Comparison of ENCODE assay signal across 12 cellular contexts in genomic region chr17:49224997-49225337, GRCh38. TPM values are rescaled to one million over a fixed set of nuclear protein-coding genes. Genes with fewer than 3 reads are reported as not detected.
DNase-seq lines count a peak whose midpoint lies in the region; ATAC-seq, FAIRE-seq and TF ChIP-seq lines count a peak whose summit lies in the region.
"Had no signal": no experiment of that assay in that cellular context is flagged by ENCODE, and none has a peak within 500 bp of the region (broad histone marks: within the 10 kb centered on the region; RNA-seq: fewer than 3 reads in every experiment).

No MANE protein-coding gene starts in this region.

- peaks cover 0 to 8% (median 6%) of the 10 kb centered on the region in 4 experiments; a peak in 3 of 7 replicates for H3K4me1 ChIP-seq in H1 (replicated peaks in 1 of 4; ENCODE audit: control insufficient read depth in 3 of 4, insufficient read depth in 4 of 4, low read length in 3 of 4)
- peaks cover 60 to 71% of the 10 kb centered on the region in 2 experiments for H3K4me1 ChIP-seq in neutrophil (ENCODE audit: control insufficient read depth in 1 of 2, insufficient read depth in 1 of 2, low read depth in 1 of 2, low read length in 1 of 2)
- peaks cover 3 to 20% of the 10 kb centered on the region in 2 donors for H3K4me1 ChIP-seq in gastrocnemius medialis

- H3K9me3 Mint-ChIP-seq in T-helper 1 cell treated with Interleukin-12 subunit alpha and Interleukin-12 subunit beta and Interleukin-4 antibody, amounts not matched to agents 30 μg/mL and 1 μg/mL, for 36 hours: no peaks in the 10 kb centered on the region
- no peaks in the 10 kb centered on the region for H3K9me3 Mint-ChIP-seq in IgD-negative memory B cell

- no peak for FAIRE-seq in H1 (lab: Jason Lieb, UNC)

- intact Hi-C loops in gastrocnemius medialis (cut with DNase I; ENCODE audit: low total_unique reads): no loop called here

- H3K36me3 ChIP-seq in H1 (ENCODE audit: control insufficient read depth in 2 of 4, insufficient read depth in 4 of 4, low read length in 3 of 4): no peaks in the 10 kb centered on the region
- peaks cover 60% of the 10 kb centered on the region for H3K36me3 ChIP-seq in neutrophil
- no peaks in the 10 kb centered on the region for H3K36me3 ChIP-seq in gastrocnemius medialis

- H3K9me3 ChIP-seq in H1 (ENCODE audit: insufficient read depth in 2 of 2, low read depth in 1 of 2, low read length in 1 of 2) (no peaks in the 10 kb centered on the region), neutrophil (no peaks in the 10 kb centered on the region), gastrocnemius medialis (no peaks in the 10 kb centered on the region)

- peaks cover 19% of the 10 kb centered on the region; the same call in 1 of the 2 replicates for H3K23me2 ChIP-seq in H1 (ENCODE audit: low read depth, low read length)

- peaks cover 22 to 65% (median 52%) of the 10 kb centered on the region in 4 experiments for H3K27me3 ChIP-seq in H1 (replicated peaks in 1 of 4; ENCODE audit: control insufficient read depth in 3 of 4, extremely low read depth in 1 of 4, insufficient read depth in 3 of 4, low read length in 3 of 4)
- peaks cover 58% of the 10 kb centered on the region for H3K27me3 ChIP-seq in neutrophil
- H3K27me3 ChIP-seq in gastrocnemius medialis: peaks cover 14 to 24% (median 24%) of the 10 kb centered on the region in 3 donors

- H4K20me1 ChIP-seq in H1 (replicated peaks in 1 of 2; ENCODE audit: control insufficient read depth in 1 of 2, insufficient read depth in 2 of 2, low read length in 2 of 2): peaks cover 0 to 3% of the 10 kb centered on the region in 2 experiments

- peak overlapping the region; percentile 81; the same call in 1 of the 2 replicates for H2BK15ac ChIP-seq in H1 (ENCODE audit: low read length)

- no peak for TF ChIP-seq RAD21 in H1 (IDR thresholded peaks at IDR 0.05 in 1 of 2, conservative IDR thresholded peaks at IDR 0.05 in 1 of 2; ENCODE audit: low read depth in 2 of 2, low read length in 2 of 2)

- H2BK120ac ChIP-seq in H1 (replicated peaks; ENCODE audit: low read depth, low read length): no peak overlapping the region

- H3K14ac ChIP-seq in H1 (ENCODE audit: insufficient read length): no peak overlapping the region

- H3K27ac ChIP-seq in H1 (ENCODE audit: low read depth, low read length) (no peak overlapping the region), neutrophil (peak overlapping the region; percentile 58), gastrocnemius medialis (no peak overlapping the region)
- H3K27ac ChIP-seq: SK-N-MC had no signal

- H3K9ac ChIP-seq in H1 (replicated peaks in 1 of 4; ENCODE audit: extremely low read depth in 1 of 4, low read depth in 3 of 4, low read length in 3 of 4): peak overlapping the region in 2 of 4 experiments; percentile 45 to 52; a peak in 1 of 7 replicates

- POLR2A ChIA-PET in H1 (lab: Charles Lee; ENCODE audit: partially characterized antibody): interaction anchor here (1.9 to 2.6 kb wide), 2 partner anchors 15 to 32 kb away, joined by 7 to 13 read pairs; no protein-coding TSS in a partner anchor

- WGBS in H1 (ENCODE audit: extremely low coverage in 1 of 2, insufficient coverage in 1 of 2, insufficient read length in 1 of 2, insufficient replicate concordance in 2 of 2, low coverage in 1 of 2, low lambda C conversion rate in 2 of 2, missing lambda C conversion rate in 1 of 2), 2 experiments: 47% methylated on average over 3 of the region's 11 CpGs; no CpG with 5 or more reads in 1 of the 2 experiments

- H3K23ac ChIP-seq in H1 (ENCODE audit: insufficient read length): no peak overlapping the region

- no peak overlapping the region for H2BK5ac ChIP-seq in H1 (ENCODE audit: low read depth, low read length)

- H2BK12ac ChIP-seq in H1 (ENCODE audit: low read depth, low read length): peak overlapping the region; percentile 90; the same call in 1 of the 2 replicates

- no peak overlapping the region for H3K56ac ChIP-seq in H1 (replicated peaks; ENCODE audit: insufficient read length, low read depth, low read length)

- H3K4ac ChIP-seq in H1 (replicated peaks; ENCODE audit: insufficient read length, low read depth, low read length): no peak overlapping the region

- H2BK20ac ChIP-seq in H1 (ENCODE audit: low read length): 0 out of 2 replicates have a peak overlapping the region, but pooled peaks have one; percentile 61

- H3K4me1 Mint-ChIP-seq in T-helper 1 cell treated with Interleukin-12 subunit alpha and Interleukin-12 subunit beta and Interleukin-4 antibody, amounts not matched to agents 30 μg/mL and 1 μg/mL, for 36 hours (ENCODE audit: low read depth): peaks cover 34% of the 10 kb centered on the region
- peaks cover 15 to 19% (median 18%) of the 10 kb centered on the region in 3 donors for H3K4me1 Mint-ChIP-seq in IgD-negative memory B cell

- peak overlapping the region; percentile 66; the same call in 1 of the 2 replicates for H2AFZ ChIP-seq in H1 (ENCODE audit: low read length)

- H4K8ac ChIP-seq in H1 (ENCODE audit: extremely low read depth, insufficient read depth, low read length): 0 out of 2 replicates have a peak overlapping the region, but pooled peaks have one; percentile 87

- peak overlapping the region; percentile 34 to 63 (median 55) for H3K4me3 ChIP-seq in H1 (ENCODE audit: extremely low read depth in 1 of 4, insufficient read depth in 2 of 4, low read depth in 3 of 4, low read length in 4 of 4)
- peak overlapping the region; percentile 44 to 61 for H3K4me3 ChIP-seq in neutrophil (ENCODE audit: low read depth in 1 of 2, low read length in 1 of 2)
- no peak overlapping the region for H3K4me3 ChIP-seq in gastrocnemius medialis
- H3K4me3 ChIP-seq: SK-N-MC had no signal

- peak overlapping the region; percentile 78 to 95 for H3K4me2 ChIP-seq in H1 (ENCODE audit: insufficient read depth in 1 of 2, low read depth in 2 of 2, low read length in 2 of 2)

- H3K79me2 ChIP-seq in H1 (ENCODE audit: control insufficient read depth in 1 of 2, insufficient read depth in 2 of 2, low read length in 2 of 2): no peaks in the 10 kb centered on the region

- H3K36me3 Mint-ChIP-seq in T-helper 1 cell treated with Interleukin-12 subunit alpha and Interleukin-12 subunit beta and Interleukin-4 antibody, amounts not matched to agents 30 μg/mL and 1 μg/mL, for 36 hours (ENCODE audit: low read depth): peaks cover 33% of the 10 kb centered on the region
- peaks cover 5% of the 10 kb centered on the region for H3K36me3 Mint-ChIP-seq in IgD-negative memory B cell

- peak overlapping the region; percentile 68; the same call in 1 of the 2 replicates for H3K18ac ChIP-seq in H1 (ENCODE audit: extremely low read depth, low read length)

- TF ChIP-seq EP300 in H1 (IDR thresholded peaks at IDR 0.05; ENCODE audit: borderline replicate concordance in 1 of 2, low read depth in 2 of 2, low read length in 2 of 2): no peak

- no peak overlapping the region for H3K27ac Mint-ChIP-seq in T-helper 1 cell treated with Interleukin-12 subunit alpha and Interleukin-12 subunit beta and Interleukin-4 antibody, amounts not matched to agents 30 μg/mL and 1 μg/mL, for 36 hours
- peak overlapping the region in 1 of 3 donors; percentile 10 for H3K27ac Mint-ChIP-seq in IgD-negative memory B cell

- no peak for TF ChIP-seq CTCF in H1 (IDR thresholded peaks at IDR 0.05; ENCODE audit: control extremely low read depth in 1 of 3, insufficient read depth in 1 of 3, low read depth in 1 of 3, low read length in 3 of 3)
- no peak for TF ChIP-seq CTCF in neutrophil (IDR thresholded peaks at IDR 0.05)
- no peak for TF ChIP-seq CTCF in omental fat pad (IDR thresholded peaks at IDR 0.05)
- TF ChIP-seq CTCF in gastrocnemius medialis (IDR thresholded peaks at IDR 0.05 in 4 of 5, conservative IDR thresholded peaks at IDR 0.05 in 1 of 5): no peak

- no peak for DNase-seq in T-helper 1 cell
- no peak for DNase-seq in H1 (ENCODE audit: low read depth in 1 of 2, low spot score in 2 of 2)
- DNase-seq in omental fat pad (ENCODE audit: low spot score): no peak
- DNase-seq in gastrocnemius medialis: no peak
- DNase-seq in OCI-M1 (lab: John Stamatoyannopoulos, UW): no peak
- DNase-seq: hippocampal formation, NCI-H526 treated with DMSO at 0.1 percent for 48 hours had no signal

- H4K91ac ChIP-seq in H1 (replicated peaks; ENCODE audit: insufficient read length, low read length): peak overlapping the region; percentile 29

- CTCF ChIA-PET in H1 (lab: Charles Lee; ENCODE audit: partially characterized antibody): interaction anchor here (0.6 to 6.5 kb wide), 13 partner anchors 10 to 332 kb away, joined by 3 to 43 read pairs (median 4); no protein-coding TSS in a partner anchor

- peaks cover 36% of the 10 kb centered on the region for H3K27me3 Mint-ChIP-seq in T-helper 1 cell treated with Interleukin-12 subunit alpha and Interleukin-12 subunit beta and Interleukin-4 antibody, amounts not matched to agents 30 μg/mL and 1 μg/mL, for 36 hours (ENCODE audit: low read depth)
- peaks cover 18% of the 10 kb centered on the region for H3K27me3 Mint-ChIP-seq in IgD-negative memory B cell

- in situ Hi-C loops in gastrocnemius medialis (cut with MboI; ENCODE audit: low sequenced_read_pairs in 4 of 4): loop anchor here in 1 of 4 donors (5.0 kb wide), 1 partner anchor 43 kb away; no protein-coding TSS in a partner anchor

- TF ChIP-seq POLR2A in H1 (IDR thresholded peaks at IDR 0.05; ENCODE audit: control extremely low read depth in 1 of 2, low read depth in 2 of 2, low read length in 2 of 2) (no peak), gastrocnemius medialis (IDR thresholded peaks at IDR 0.05) (no peak)

- H3K79me1 ChIP-seq in H1 (ENCODE audit: low read depth, low read length): no peaks in the 10 kb centered on the region

- no peak for ATAC-seq in omental fat pad (ENCODE audit: low FRiP score)
- ATAC-seq in gastrocnemius medialis: no peak

- peak overlapping the region; percentile 59 for H3K4me3 Mint-ChIP-seq in T-helper 1 cell treated with Interleukin-12 subunit alpha and Interleukin-12 subunit beta and Interleukin-4 antibody, amounts not matched to agents 30 μg/mL and 1 μg/mL, for 36 hours
- H3K4me3 Mint-ChIP-seq in IgD-negative memory B cell: peak overlapping the region; percentile 64 to 93 (median 76)

- no peak overlapping the region for H4K5ac ChIP-seq in H1 (ENCODE audit: insufficient read length, low read depth, low read length)

- 0 out of 2 replicates have a peak overlapping the region, but pooled peaks have one; percentile 75 for H2AK5ac ChIP-seq in H1 (ENCODE audit: low read depth, low read length)

RNA-seq across cellular contexts. Expression of gene PHOSPHO1, which starts 5.6 kb away (rescaled TPM):
- polyA plus RNA-seq in IgD-negative memory B cell (1.0 TPM), H1 (2011; rRNA removed) (0.45 and 1.2 TPM in 2 replicates)
- 0.34 and 0.73 TPM in 2 replicates for total RNA-seq in H1 (2021; fragmentation: NEBNext Ultra II Directional; extraction: Animal tissue kit (Norgen Biotek cat#: 25700))
- 0.49 TPM for polyA plus RNA-seq in H1 (2011; cell fraction: cytosol; rRNA removed)
- polyA plus RNA-seq in H1 (2011; cell fraction: nucleus; rRNA removed): 1.3 TPM
- polyA plus RNA-seq in H1 (2012, experiment 1 of 2): 0.32 to 0.56 TPM (median 0.43 TPM) in 4 replicates
- 0.88 TPM for polyA plus RNA-seq in H1 (2012, experiment 2 of 2)
- 0.57 TPM for polyA plus RNA-seq in H1 (2013, experiment 1 of 2)
- 0.61 TPM for polyA plus RNA-seq in H1 (2013, experiment 2 of 2)
- polyA minus RNA-seq in H1 (2011; rRNA and poly(A)+ RNA removed): 0.39 and 0.73 TPM in 2 replicates
- polyA minus RNA-seq in H1 (2011; cell fraction: cytosol; rRNA and poly(A)+ RNA removed): 1.4 TPM
- polyA minus RNA-seq in H1 (2011; cell fraction: nucleus; rRNA and poly(A)+ RNA removed): 1.8 TPM
- total RNA-seq in omental fat pad (10 to 100 TPM in 1 of 4 donors, under 1 TPM in 2, not detected in 1; 0.60 to 11.2 (median 0.94) TPM), gastrocnemius medialis (1 to 10 TPM in 3 of 4 donors, not detected in 1; 1.0 to 3.7 (median 2.1) TPM)

RNA-seq across cellular contexts. Expression of gene ABI3, which starts 14.5 kb away (rescaled TPM):
- polyA plus RNA-seq in IgD-negative memory B cell: 34.2 TPM
- 1.1 and 1.3 TPM in 2 replicates for total RNA-seq in H1 (2021; fragmentation: NEBNext Ultra II Directional; extraction: Animal tissue kit (Norgen Biotek cat#: 25700))
- polyA plus RNA-seq in H1 (2011; rRNA removed): 2.5 and 3.6 TPM in 2 replicates
- polyA plus RNA-seq in H1 (2011; cell fraction: cytosol; rRNA removed): 2.1 TPM
- 2.9 TPM for polyA plus RNA-seq in H1 (2011; cell fraction: nucleus; rRNA removed)
- polyA plus RNA-seq in H1 (2012, experiment 1 of 2): 0.54 to 1.8 TPM (median 1.5 TPM) in 4 replicates
- 1.7 TPM for polyA plus RNA-seq in H1 (2012, experiment 2 of 2)
- 1.4 TPM for polyA plus RNA-seq in H1 (2013, experiment 1 of 2)
- polyA plus RNA-seq in H1 (2013, experiment 2 of 2): 1.4 TPM
- polyA minus RNA-seq in H1 (2011; rRNA and poly(A)+ RNA removed): 1.3 and 3.8 TPM in 2 replicates
- polyA minus RNA-seq in H1 (2011; cell fraction: cytosol; rRNA and poly(A)+ RNA removed): 2.5 TPM
- 4.5 TPM for polyA minus RNA-seq in H1 (2011; cell fraction: nucleus; rRNA and poly(A)+ RNA removed)
- 1 to 10 TPM; 3.6 to 7.4 (median 5.4) TPM for total RNA-seq in omental fat pad
- 1 to 10 TPM; 1.2 to 2.6 (median 2.4) TPM for total RNA-seq in gastrocnemius medialis

RNA-seq across cellular contexts. Expression of gene GNGT2, which starts 14.6 kb away (rescaled TPM):
- polyA plus RNA-seq in IgD-negative memory B cell (10.3 TPM), H1 (2011; rRNA removed) (1.3 and 1.7 TPM in 2 replicates)
- 0.73 and 1.4 TPM in 2 replicates for total RNA-seq in H1 (2021; fragmentation: NEBNext Ultra II Directional; extraction: Animal tissue kit (Norgen Biotek cat#: 25700))
- 1.5 TPM for polyA plus RNA-seq in H1 (2011; cell fraction: cytosol; rRNA removed)
- 0.39 TPM for polyA plus RNA-seq in H1 (2011; cell fraction: nucleus; rRNA removed)
- polyA plus RNA-seq in H1 (2012, experiment 1 of 2): 1.1 to 1.6 TPM (median 1.3 TPM) in 4 replicates
- 1.9 TPM for polyA plus RNA-seq in H1 (2012, experiment 2 of 2)
- polyA plus RNA-seq in H1 (2013, experiment 1 of 2): 1.0 TPM
- 1.0 TPM for polyA plus RNA-seq in H1 (2013, experiment 2 of 2)
- 1.8 and 2.0 TPM in 2 replicates for polyA minus RNA-seq in H1 (2011; rRNA and poly(A)+ RNA removed)
- polyA minus RNA-seq in H1 (2011; cell fraction: cytosol; rRNA and poly(A)+ RNA removed): not detected
- 1.00 TPM for polyA minus RNA-seq in H1 (2011; cell fraction: nucleus; rRNA and poly(A)+ RNA removed)
- total RNA-seq in omental fat pad (1 to 10 TPM in 3 of 4 donors, under 1 TPM in 1; 0.74 to 5.2 (median 2.9) TPM), gastrocnemius medialis (not detected)
- total RNA-seq: A172 had no signal

Comparison
In these comparisons a context has a peak if more than half of its experiments do, and no peak if none do; other contexts are left out.
1. H3K4me3 ChIP-seq: peak in H1 (4 of 4) and neutrophil (2 of 2); none in gastrocnemius medialis (0 of 4).